Comparison of ENCODE assay signal across 8 cellular contexts in the genomic region with DNA sequence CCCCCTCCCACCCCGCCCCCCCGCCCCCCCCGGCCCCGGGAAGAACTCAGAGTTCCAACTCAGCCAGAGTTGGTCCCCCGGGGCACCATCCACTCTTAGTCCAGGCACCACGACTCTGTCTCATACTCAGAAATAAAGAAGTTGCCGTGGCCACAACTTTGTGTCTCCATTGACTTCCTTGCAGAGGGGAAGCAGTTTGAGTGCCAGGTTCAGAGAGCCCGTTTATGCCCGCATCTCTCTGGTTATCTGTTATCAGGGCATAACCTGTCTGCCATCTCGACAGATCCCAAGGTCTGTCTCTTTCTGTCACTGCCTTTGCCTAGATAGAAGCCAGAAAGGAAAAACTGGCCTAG.
DNase-seq lines count a peak whose midpoint lies in the region; ATAC-seq and TF ChIP-seq lines count a peak whose summit lies in the region.

No MANE protein-coding gene starts in this region.

- TF ChIP-seq CTCF in AG10803 (conservative IDR thresholded peaks at IDR 0.05; ENCODE audit: low read length) (no peak), fibroblast of pulmonary artery (IDR thresholded peaks at IDR 0.05; ENCODE audit: low read length, missing control alignments) (no peak), retinal pigment epithelial cell (conservative IDR thresholded peaks at IDR 0.05; ENCODE audit: low read depth, low read length) (no peak)

- H3K4me3 ChIP-seq in AG10803 (ENCODE audit: low read length) (peak overlapping the region; percentile 91), fibroblast of pulmonary artery (replicated peaks; ENCODE audit: low read depth, low read length) (peak overlapping the region; percentile 77), retinal pigment epithelial cell (ENCODE audit: low read length) (peak overlapping the region; percentile 86)

- ATAC-seq in GM19351 (IDR thresholded peaks at IDR 0.05; ENCODE audit: unreplicated experiment) = peak; percentile 1
- ATAC-seq in SK-N-SH treated with all-trans-retinoic acid at 6 μM for 48 hours = peak; percentile 29

- DNase-seq in AG10803 (ENCODE audit: low read depth) = peak; percentile 8
- no peak for DNase-seq in fibroblast of pulmonary artery (ENCODE audit: low read depth)
- DNase-seq in retinal pigment epithelial cell (ENCODE audit: low read depth) = no peak
- DNase-seq in GM19238 (ENCODE audit: insufficient read length, low spot score) = no peak
- no peak for DNase-seq in SHP77 (lab: John Stamatoyannopoulos, UW)
- DNase-seq in epidermal melanocyte (ENCODE audit: insufficient read length, low spot score) = no peak

TF ChIP-seq in SK-N-SH treated with all-trans-retinoic acid at 6 μM for 48 hours, 23 proteins besides CTCF, POLR2A, EP300 and RAD21:
- TF ChIP-seq ZC3H10 (CRISPR knock-in tag; IDR thresholded peaks at IDR 0.05) (no peak), ZFP30 (CRISPR knock-in tag; IDR thresholded peaks at IDR 0.05) (no peak), PPARA (CRISPR knock-in tag; IDR thresholded peaks at IDR 0.05; ENCODE audit: borderline replicate concordance) (no peak), ESRRG (CRISPR knock-in tag; IDR thresholded peaks at IDR 0.05) (no peak), RARB (CRISPR knock-in tag; IDR thresholded peaks at IDR 0.05) (no peak), TOX (CRISPR knock-in tag; IDR thresholded peaks at IDR 0.05; ENCODE audit: borderline replicate concordance) (no peak), ZNF70 (CRISPR knock-in tag; IDR thresholded peaks at IDR 0.05) (no peak), TCF4 (CRISPR knock-in tag; IDR thresholded peaks at IDR 0.05; ENCODE audit: borderline replicate concordance) (no peak), ARNTL (CRISPR knock-in tag; IDR thresholded peaks at IDR 0.05; ENCODE audit: borderline replicate concordance, low read depth) (no peak), OSR1 (CRISPR knock-in tag; IDR thresholded peaks at IDR 0.05) (no peak), ZNF565 (CRISPR knock-in tag; conservative IDR thresholded peaks at IDR 0.05; ENCODE audit: low read depth) (no peak), SNAI2 (CRISPR knock-in tag; IDR thresholded peaks at IDR 0.05) (no peak), ZNF8 (CRISPR knock-in tag; IDR thresholded peaks at IDR 0.05) (no peak), ISL1 (CRISPR knock-in tag; IDR thresholded peaks at IDR 0.05) (no peak), BACH2 (CRISPR knock-in tag; IDR thresholded peaks at IDR 0.05; ENCODE audit: borderline replicate concordance) (no peak)
- TF ChIP-seq, protein P1, sequence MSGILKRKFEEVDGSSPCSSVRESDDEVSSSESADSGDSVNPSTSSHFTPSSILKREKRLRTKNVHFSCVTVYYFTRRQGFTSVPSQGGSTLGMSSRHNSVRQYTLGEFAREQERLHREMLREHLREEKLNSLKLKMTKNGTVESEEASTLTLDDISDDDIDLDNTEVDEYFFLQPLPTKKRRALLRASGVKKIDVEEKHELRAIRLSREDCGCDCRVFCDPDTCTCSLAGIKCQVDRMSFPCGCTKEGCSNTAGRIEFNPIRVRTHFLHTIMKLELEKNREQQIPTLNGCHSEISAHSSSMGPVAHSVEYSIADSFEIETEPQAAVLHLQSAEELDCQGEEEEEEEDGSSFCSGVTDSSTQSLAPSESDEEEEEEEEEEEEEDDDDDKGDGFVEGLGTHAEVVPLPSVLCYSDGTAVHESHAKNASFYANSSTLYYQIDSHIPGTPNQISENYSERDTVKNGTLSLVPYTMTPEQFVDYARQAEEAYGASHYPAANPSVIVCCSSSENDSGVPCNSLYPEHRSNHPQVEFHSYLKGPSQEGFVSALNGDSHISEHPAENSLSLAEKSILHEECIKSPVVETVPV (CRISPR knock-in tag; IDR thresholded peaks at IDR 0.05) = no peak
- TF ChIP-seq, protein P2, sequence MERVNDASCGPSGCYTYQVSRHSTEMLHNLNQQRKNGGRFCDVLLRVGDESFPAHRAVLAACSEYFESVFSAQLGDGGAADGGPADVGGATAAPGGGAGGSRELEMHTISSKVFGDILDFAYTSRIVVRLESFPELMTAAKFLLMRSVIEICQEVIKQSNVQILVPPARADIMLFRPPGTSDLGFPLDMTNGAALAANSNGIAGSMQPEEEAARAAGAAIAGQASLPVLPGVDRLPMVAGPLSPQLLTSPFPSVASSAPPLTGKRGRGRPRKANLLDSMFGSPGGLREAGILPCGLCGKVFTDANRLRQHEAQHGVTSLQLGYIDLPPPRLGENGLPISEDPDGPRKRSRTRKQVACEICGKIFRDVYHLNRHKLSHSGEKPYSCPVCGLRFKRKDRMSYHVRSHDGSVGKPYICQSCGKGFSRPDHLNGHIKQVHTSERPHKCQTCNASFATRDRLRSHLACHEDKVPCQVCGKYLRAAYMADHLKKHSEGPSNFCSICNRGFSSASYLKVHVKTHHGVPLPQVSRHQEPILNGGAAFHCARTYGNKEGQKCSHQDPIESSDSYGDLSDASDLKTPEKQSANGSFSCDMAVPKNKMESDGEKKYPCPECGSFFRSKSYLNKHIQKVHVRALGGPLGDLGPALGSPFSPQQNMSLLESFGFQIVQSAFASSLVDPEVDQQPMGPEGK (CRISPR knock-in tag; IDR thresholded peaks at IDR 0.05; ENCODE audit: borderline replicate concordance) = no peak
- TF ChIP-seq, protein P3, sequence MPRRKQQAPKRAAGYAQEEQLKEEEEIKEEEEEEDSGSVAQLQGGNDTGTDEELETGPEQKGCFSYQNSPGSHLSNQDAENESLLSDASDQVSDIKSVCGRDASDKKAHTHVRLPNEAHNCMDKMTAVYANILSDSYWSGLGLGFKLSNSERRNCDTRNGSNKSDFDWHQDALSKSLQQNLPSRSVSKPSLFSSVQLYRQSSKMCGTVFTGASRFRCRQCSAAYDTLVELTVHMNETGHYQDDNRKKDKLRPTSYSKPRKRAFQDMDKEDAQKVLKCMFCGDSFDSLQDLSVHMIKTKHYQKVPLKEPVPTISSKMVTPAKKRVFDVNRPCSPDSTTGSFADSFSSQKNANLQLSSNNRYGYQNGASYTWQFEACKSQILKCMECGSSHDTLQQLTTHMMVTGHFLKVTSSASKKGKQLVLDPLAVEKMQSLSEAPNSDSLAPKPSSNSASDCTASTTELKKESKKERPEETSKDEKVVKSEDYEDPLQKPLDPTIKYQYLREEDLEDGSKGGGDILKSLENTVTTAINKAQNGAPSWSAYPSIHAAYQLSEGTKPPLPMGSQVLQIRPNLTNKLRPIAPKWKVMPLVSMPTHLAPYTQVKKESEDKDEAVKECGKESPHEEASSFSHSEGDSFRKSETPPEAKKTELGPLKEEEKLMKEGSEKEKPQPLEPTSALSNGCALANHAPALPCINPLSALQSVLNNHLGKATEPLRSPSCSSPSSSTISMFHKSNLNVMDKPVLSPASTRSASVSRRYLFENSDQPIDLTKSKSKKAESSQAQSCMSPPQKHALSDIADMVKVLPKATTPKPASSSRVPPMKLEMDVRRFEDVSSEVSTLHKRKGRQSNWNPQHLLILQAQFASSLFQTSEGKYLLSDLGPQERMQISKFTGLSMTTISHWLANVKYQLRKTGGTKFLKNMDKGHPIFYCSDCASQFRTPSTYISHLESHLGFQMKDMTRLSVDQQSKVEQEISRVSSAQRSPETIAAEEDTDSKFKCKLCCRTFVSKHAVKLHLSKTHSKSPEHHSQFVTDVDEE (CRISPR knock-in tag; IDR thresholded peaks at IDR 0.05) = no peak
- TF ChIP-seq, protein P4, sequence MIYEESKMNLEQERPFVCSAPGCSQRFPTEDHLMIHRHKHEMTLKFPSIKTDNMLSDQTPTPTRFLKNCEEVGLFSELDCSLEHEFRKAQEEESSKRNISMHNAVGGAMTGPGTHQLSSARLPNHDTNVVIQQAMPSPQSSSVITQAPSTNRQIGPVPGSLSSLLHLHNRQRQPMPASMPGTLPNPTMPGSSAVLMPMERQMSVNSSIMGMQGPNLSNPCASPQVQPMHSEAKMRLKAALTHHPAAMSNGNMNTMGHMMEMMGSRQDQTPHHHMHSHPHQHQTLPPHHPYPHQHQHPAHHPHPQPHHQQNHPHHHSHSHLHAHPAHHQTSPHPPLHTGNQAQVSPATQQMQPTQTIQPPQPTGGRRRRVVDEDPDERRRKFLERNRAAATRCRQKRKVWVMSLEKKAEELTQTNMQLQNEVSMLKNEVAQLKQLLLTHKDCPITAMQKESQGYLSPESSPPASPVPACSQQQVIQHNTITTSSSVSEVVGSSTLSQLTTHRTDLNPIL (CRISPR knock-in tag; IDR thresholded peaks at IDR 0.05; ENCODE audit: low read depth) = no peak
